23 cellular contexts compared by ENCODE assay signal in the genomic region with DNA sequence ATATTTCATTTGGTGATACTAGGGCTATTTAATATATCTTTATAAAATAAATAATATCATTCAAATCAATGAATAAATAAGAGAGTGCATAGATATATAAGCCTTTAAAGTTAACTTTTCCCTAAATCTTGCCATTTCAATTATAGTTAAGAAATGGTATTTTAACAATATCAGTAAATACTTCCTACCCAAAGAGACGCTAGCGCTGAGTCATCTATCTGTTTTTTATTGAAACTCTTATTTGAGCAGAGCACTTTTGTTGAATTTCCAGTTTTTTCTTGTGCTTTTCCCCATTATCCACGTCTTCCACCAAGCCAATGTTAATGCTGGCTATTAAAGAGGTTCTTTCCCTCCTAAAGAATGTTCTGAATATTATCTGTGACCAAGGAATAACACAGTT.
"Had no signal": no experiment of that assay in that cellular context is flagged by ENCODE, and none has a peak within 500 bp of the region (broad histone marks: within the 10 kb centered on the region; RNA-seq: fewer than 3 reads in every experiment).

No MANE protein-coding gene starts in this region.

- H3K4me1 ChIP-seq: esophagus muscularis mucosa, foreskin keratinocyte, gastrocnemius medialis, left lung had no signal

- H3K36me3 ChIP-seq: esophagus muscularis mucosa, gastrocnemius medialis, heart right ventricle, left lung had no signal

- H3K4me3 ChIP-seq: coronary artery, dorsolateral prefrontal cortex, esophagus muscularis mucosa, gastrocnemius medialis, heart right ventricle, left lung, lung had no signal

- H3K27ac ChIP-seq: coronary artery, dorsolateral prefrontal cortex, esophagus muscularis mucosa, foreskin keratinocyte, gastrocnemius medialis, heart right ventricle, left lung had no signal

- H3K9me3 ChIP-seq: esophagus muscularis mucosa, gastrocnemius medialis, left lung had no signal

- ATAC-seq: foreskin keratinocyte; gastrocnemius medialis; heart right ventricle; left cardiac atrium; left lung; left ventricle myocardium superior; naive thymus-derived CD4-positive, alpha-beta T cell had no signal

- DNase-seq: dermis blood vessel endothelial cell; dorsolateral prefrontal cortex; effector CD4-positive, alpha-beta T cell; effector memory CD4-positive, alpha-beta T cell; foreskin keratinocyte; gastrocnemius medialis; glutamatergic neuron; head of caudate nucleus; heart right ventricle; hippocampal formation; islet precursor cell; left cardiac atrium; left lung; left ventricle myocardium superior; mammary epithelial cell; mesendoderm; midbrain; naive thymus-derived CD4-positive, alpha-beta T cell had no signal

- H3K27me3 ChIP-seq: dorsolateral prefrontal cortex, esophagus muscularis mucosa, foreskin keratinocyte, gastrocnemius medialis, heart right ventricle, left lung had no signal

- FAIRE-seq: colon, endothelial cell of umbilical vein had no signal
